29 cellular contexts compared by ENCODE assay signal in the genomic region with DNA sequence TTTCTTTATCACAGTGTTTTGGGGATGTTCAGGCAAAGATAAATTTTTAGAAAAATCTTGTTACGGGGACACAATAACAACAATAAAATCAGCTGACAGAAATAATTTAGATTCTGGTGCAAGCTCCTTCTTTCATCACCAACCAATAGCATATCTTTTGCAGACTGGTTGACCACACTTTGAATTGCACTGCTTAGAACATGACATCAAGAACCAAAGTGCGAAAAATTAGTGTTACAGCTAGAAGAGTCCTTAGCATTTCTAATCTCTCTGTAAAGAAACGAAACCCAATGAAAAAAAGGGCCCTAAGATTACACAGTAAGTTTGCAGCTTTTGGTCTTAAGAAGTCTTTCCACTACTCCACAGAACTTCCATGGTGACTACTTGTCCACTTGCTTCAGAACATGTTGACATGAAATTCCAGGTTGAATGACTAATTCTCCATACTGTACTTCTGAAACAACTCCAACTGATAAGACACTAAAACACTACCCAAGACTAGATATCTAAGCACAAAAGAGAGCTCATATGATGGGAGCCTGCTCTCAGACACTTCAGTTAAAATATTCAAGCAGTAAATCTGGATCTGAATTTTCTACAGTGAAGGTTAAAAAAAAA. TPM values are rescaled to one million over a fixed set of nuclear protein-coding genes. Genes with fewer than 3 reads are reported as not detected.
A peak's percentile ranks its signal among the peaks of the same experiment; 100 is the strongest.
DNase-seq lines count a peak whose midpoint lies in the region; ATAC-seq and TF ChIP-seq lines count a peak whose summit lies in the region.
"Had no signal": no experiment of that assay in that cellular context is flagged by ENCODE, and none has a peak within 500 bp of the region (broad histone marks: within the 10 kb centered on the region; RNA-seq: fewer than 3 reads in every experiment).

No MANE protein-coding gene starts in this region.

- ATAC-seq in activated CD4-positive, alpha-beta T cell treated with anti-CD3 and anti-CD28 coated beads for 36 hours = no peak
- ATAC-seq in GM18520 (IDR thresholded peaks at IDR 0.05; ENCODE audit: unreplicated experiment) = no peak
- ATAC-seq: activated T-cell treated with anti-CD3 and anti-CD28 coated beads, Interleukin-2, amount 50 U/mL, for 4 hours; naive thymus-derived CD8-positive, alpha-beta T cell had no signal

- H3K36me3 Mint-ChIP-seq in activated CD4-positive, alpha-beta T cell treated with anti-CD3 and anti-CD28 coated beads for 36 hours (ENCODE audit: low read depth) = peaks cover 45% of the 10 kb centered on the region
- H3K36me3 Mint-ChIP-seq in CD4-positive, alpha-beta memory T cell = peaks cover 33 to 53% of the 10 kb centered on the region in 2 donors

- no peak overlapping the region for H3K27ac ChIP-seq in CD4-positive, alpha-beta memory T cell (ENCODE audit: low read depth, low read length)
- H3K27ac ChIP-seq: HL-60, PC-9, right atrium auricular region, tibial nerve had no signal

- POLR2A ChIA-PET in activated CD4-positive, alpha-beta T cell treated with anti-CD3 and anti-CD28 coated beads for 36 hours (lab: Charles Lee) = no interaction called here
- POLR2A ChIA-PET in CD4-positive, alpha-beta memory T cell (lab: Charles Lee; ENCODE audit: partially characterized antibody) = interaction anchor here (1.3 to 3.2 kb wide), 4 partner anchors 10 to 160 kb away, joined by 3 to 19 read pairs (median 9); partner anchors contain the start of genes PPP1R8 and XKR8

- H3K36me3 ChIP-seq in CD4-positive, alpha-beta memory T cell (ENCODE audit: insufficient read depth, low read length) = peaks cover 17% of the 10 kb centered on the region

- no peak overlapping the region for H3K4me3 Mint-ChIP-seq in activated CD4-positive, alpha-beta T cell treated with anti-CD3 and anti-CD28 coated beads for 36 hours
- H3K4me3 Mint-ChIP-seq in CD4-positive, alpha-beta memory T cell = peak overlapping the region in 2 of 8 donors; percentile 14 to 39
- H3K4me3 Mint-ChIP-seq: activated CD4-positive, alpha-beta memory T cell treated with anti-CD3 and anti-CD28 coated beads, Interleukin-2, amount 10 ng/mL, durations not matched to agents 7 days and 5 days; activated naive CD4-positive, alpha-beta T cell treated with anti-CD3 and anti-CD28 coated beads, Interleukin-2, amount 10 ng/mL, durations not matched to agents 7 days and 5 days; activated T-cell treated with anti-CD3 and anti-CD28 coated beads, Interleukin-2, amount 50 U/mL, for 4 hours had no signal

- no peaks in the 10 kb centered on the region for H3K9me3 ChIP-seq in CD4-positive, alpha-beta memory T cell (ENCODE audit: control insufficient read depth in 1 of 2, low read length in 2 of 2)
- H3K9me3 ChIP-seq: right atrium auricular region, tibial nerve had no signal

- H3K27me3 Mint-ChIP-seq in activated CD4-positive, alpha-beta T cell treated with anti-CD3 and anti-CD28 coated beads for 36 hours = no peaks in the 10 kb centered on the region
- H3K27me3 Mint-ChIP-seq in CD4-positive, alpha-beta memory T cell = no peaks in the 10 kb centered on the region
- H3K27me3 Mint-ChIP-seq: activated CD4-positive, alpha-beta memory T cell treated with anti-CD3 and anti-CD28 coated beads, Interleukin-2, amount 10 ng/mL, durations not matched to agents 7 days and 5 days; activated naive CD4-positive, alpha-beta T cell treated with anti-CD3 and anti-CD28 coated beads, Interleukin-2, amount 10 ng/mL, durations not matched to agents 7 days and 5 days; naive thymus-derived CD8-positive, alpha-beta T cell had no signal

- no peak for DNase-seq in activated CD4-positive, alpha-beta T cell treated with anti-CD3 and anti-CD28 coated beads for 36 hours
- DNase-seq in activated CD4-positive, alpha-beta T cell treated with anti-CD3 and anti-CD28 coated beads for 4 hours = no peak
- no peak for DNase-seq in CD4-positive, alpha-beta memory T cell
- DNase-seq in amniotic epithelial cell (ENCODE audit: low read depth) (peak; percentile 90), fibroblast of villous mesenchyme (ENCODE audit: low read depth) (peak; percentile 18), DMS79 treated with DMSO at 0.1 percent for 48 hours (lab: John Stamatoyannopoulos, UW) (no peak), GF-D8 (lab: John Stamatoyannopoulos, UW) (no peak)
- DNase-seq: activated CD4-positive, alpha-beta memory T cell treated with anti-CD3 and anti-CD28 coated beads, Interleukin-2, amount 10 ng/mL, durations not matched to agents 7 days and 5 days; activated CD4-positive, CD25-positive, alpha-beta regulatory T cell; activated naive CD4-positive, alpha-beta T cell treated with anti-CD3 and anti-CD28 coated beads, Interleukin-2, amount 10 ng/mL, durations not matched to agents 7 days and 5 days; activated T-cell treated with anti-CD3 and anti-CD28 coated beads, Interleukin-2, amount 50 U/mL, for 4 hours; anterior cingulate cortex; cerebellar nuclear complex; DMS 273 treated with DMSO at 0.1 percent for 48 hours; dorsolateral prefrontal cortex; Kasumi-1; kidney; midbrain; naive thymus-derived CD8-positive, alpha-beta T cell; NCI-H2171; NCI-H524; NK-92 treated with Interleukin-12 subunit alpha and Interleukin-12 subunit beta, amount 100 ng/mL, for 24 hours; PC-9; Right ventricle myocardium superior had no signal

- peak overlapping the region; percentile 3 for H3K27ac Mint-ChIP-seq in activated CD4-positive, alpha-beta T cell treated with anti-CD3 and anti-CD28 coated beads for 36 hours
- H3K27ac Mint-ChIP-seq in CD4-positive, alpha-beta memory T cell = peak overlapping the region in 5 of 7 donors; percentile 5 to 83 (median 65)

- intact Hi-C loops in activated CD4-positive, alpha-beta T cell treated with anti-CD3 and anti-CD28 coated beads for 36 hours (cut with DNase I, micrococcal nuclease) = no loop called here
- intact Hi-C loops in CD4-positive, alpha-beta memory T cell (cut with micrococcal nuclease) = no loop called here

- TF ChIP-seq CTCF in fibroblast of villous mesenchyme (IDR thresholded peaks at IDR 0.05; ENCODE audit: insufficient read depth, low read depth, low read length) = no peak

- peaks cover 29% of the 10 kb centered on the region for H3K4me1 Mint-ChIP-seq in activated CD4-positive, alpha-beta T cell treated with anti-CD3 and anti-CD28 coated beads for 36 hours
- peaks cover 27 to 38% (median 33%) of the 10 kb centered on the region in 4 donors for H3K4me1 Mint-ChIP-seq in CD4-positive, alpha-beta memory T cell

- H3K4me1 ChIP-seq in CD4-positive, alpha-beta memory T cell (ENCODE audit: insufficient read depth, low read length) = peaks cover 31% of the 10 kb centered on the region
- H3K4me1 ChIP-seq: tibial nerve had no signal

- CTCF ChIA-PET in activated CD4-positive, alpha-beta T cell treated with anti-CD3 and anti-CD28 coated beads for 36 hours (lab: Charles Lee) = interaction anchor here (0.9 to 1.3 kb wide), 2 partner anchors 10 to 26 kb away, joined by 3 to 7 read pairs; no protein-coding TSS in a partner anchor
- CTCF ChIA-PET in CD4-positive, alpha-beta memory T cell (lab: Charles Lee; ENCODE audit: partially characterized antibody) = interaction anchor here (0.8 to 3.2 kb wide), 5 partner anchors 10 to 322 kb away, joined by 3 to 16 read pairs (median 4); no protein-coding TSS in a partner anchor

- H3K4me3 ChIP-seq in CD4-positive, alpha-beta memory T cell (ENCODE audit: low read length in 2 of 2) = no peak overlapping the region
- H3K4me3 ChIP-seq in fibroblast of villous mesenchyme (ENCODE audit: low read depth, low read length) = no peak overlapping the region
- H3K4me3 ChIP-seq: dorsolateral prefrontal cortex, PC-9, right atrium auricular region, tibial nerve had no signal

- H3K27me3 ChIP-seq in CD4-positive, alpha-beta memory T cell (ENCODE audit: insufficient read depth, low read length) = no peaks in the 10 kb centered on the region
- H3K27me3 ChIP-seq: dorsolateral prefrontal cortex, right atrium auricular region, tibial nerve had no signal

- no peaks in the 10 kb centered on the region for H3K9me3 Mint-ChIP-seq in activated CD4-positive, alpha-beta T cell treated with anti-CD3 and anti-CD28 coated beads for 36 hours (ENCODE audit: low read depth)
- no peaks in the 10 kb centered on the region for H3K9me3 Mint-ChIP-seq in CD4-positive, alpha-beta memory T cell
- H3K9me3 Mint-ChIP-seq: activated CD4-positive, alpha-beta memory T cell treated with anti-CD3 and anti-CD28 coated beads, Interleukin-2, amount 10 ng/mL, durations not matched to agents 7 days and 5 days; activated naive CD4-positive, alpha-beta T cell treated with anti-CD3 and anti-CD28 coated beads, Interleukin-2, amount 10 ng/mL, durations not matched to agents 7 days and 5 days; activated T-cell treated with anti-CD3 and anti-CD28 coated beads, Interleukin-2, amount 50 U/mL, for 4 hours; naive thymus-derived CD8-positive, alpha-beta T cell had no signal

RNA-seq across cellular contexts. Expression of gene XKR8, which starts 31.3 kb away (rescaled TPM):
- 1 to 10 TPM; 4.2 to 6.0 TPM for total RNA-seq in activated CD4-positive, alpha-beta T cell treated with anti-CD3 and anti-CD28 coated beads for 36 hours
- total RNA-seq in CD4-positive, alpha-beta memory T cell = 10 to 100 TPM; 13.1 to 14.5 TPM
- polyA plus RNA-seq in CD4-positive, alpha-beta memory T cell = 10 to 100 TPM; 18.9 to 24.7 TPM
- 6.5 and 6.8 TPM in 2 replicates for total RNA-seq in fibroblast of villous mesenchyme

RNA-seq across cellular contexts. Expression of gene SMPDL3B, which starts 56.2 kb away (rescaled TPM):
- total RNA-seq in activated CD4-positive, alpha-beta T cell treated with anti-CD3 and anti-CD28 coated beads for 36 hours = under 1 TPM; 0.53 to 0.55 TPM
- total RNA-seq in CD4-positive, alpha-beta memory T cell = not detected
- polyA plus RNA-seq in CD4-positive, alpha-beta memory T cell = not detected
- not detected in 2 replicates for total RNA-seq in fibroblast of villous mesenchyme
- total RNA-seq: A172; naive thymus-derived CD8-positive, alpha-beta T cell; Right ventricle myocardium superior; tibial nerve had no signal

Comparison
In these comparisons a context has a peak if more than half of its experiments do, and no peak if none do; other contexts are left out.
1. DNase-seq: peak in amniotic epithelial cell (single experiment) and fibroblast of villous mesenchyme (single experiment); none in activated CD4-positive, alpha-beta T cell treated with anti-CD3 and anti-CD28 coated beads for 36 hours (single experiment), activated CD4-positive, alpha-beta T cell treated with anti-CD3 and anti-CD28 coated beads for 4 hours (0 of 2), CD4-positive, alpha-beta memory T cell (0 of 5), DMS79 treated with DMSO at 0.1 percent for 48 hours (single experiment) and GF-D8 (single experiment).